Comparison of ENCODE assay signal across 23 cellular contexts in the genomic region with DNA sequence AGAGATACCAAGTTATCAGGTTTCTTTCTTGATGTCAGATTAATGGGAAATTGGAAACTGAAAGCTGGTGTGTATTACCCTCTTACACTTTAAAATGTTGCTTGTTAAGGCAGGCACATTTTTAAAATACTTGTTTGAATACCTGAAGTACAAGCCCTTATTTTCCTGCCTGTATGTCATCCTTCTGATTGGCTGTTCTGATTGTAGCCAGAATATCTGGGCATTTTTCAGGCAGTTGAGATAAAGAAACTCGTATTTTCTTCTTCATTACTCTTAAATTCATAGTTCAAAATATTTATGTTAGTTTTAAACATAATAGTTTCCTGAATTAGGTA.
"Had no signal": no experiment of that assay in that cellular context is flagged by ENCODE, and none has a peak within 500 bp of the region (broad histone marks: within the 10 kb centered on the region; RNA-seq: fewer than 3 reads in every experiment).

No MANE protein-coding gene starts in this region.

- H3K27me3 ChIP-seq: body of pancreas, cardiac muscle cell, foreskin keratinocyte, right lobe of liver, vagina had no signal

- H3K4me3 Mint-ChIP-seq: activated T-cell treated with anti-CD3 and anti-CD28 coated beads, Interleukin-2, amount 50 U/mL, for 4 hours; dendritic cell treated with granulocyte-macrophage colony-stimulating factor and Interleukin-4, amounts not matched to agents 40 ng/mL and 50 ng/mL, for 4 days; naive B cell; stimulated activated naive B cell treated with anti-CD40 and anti-IgM and Interleukin-4, amounts not matched to agents 10 μg/mL and 1 μg/mL and 100 μg/mL, for 72 hours; T-helper 1 cell treated with Interleukin-12 subunit alpha and Interleukin-12 subunit beta and Interleukin-4 antibody, amounts not matched to agents 30 μg/mL and 1 μg/mL, for 36 hours; WTC11 had no signal

- H3K9me3 Mint-ChIP-seq: activated T-cell treated with anti-CD3 and anti-CD28 coated beads, Interleukin-2, amount 50 U/mL, for 4 hours; activated T-helper 2 cell treated with anti-CD3 and anti-CD28 coated beads, Interferon-gamma antibody, Interleukin-2, Interleukin-4, amounts not matched to agents 10 μg/mL and 5 μg/mL and 100 μg/mL, durations not matched to agents 14 hours and 24 hours and 36 hours; dendritic cell treated with granulocyte-macrophage colony-stimulating factor and Interleukin-4, amounts not matched to agents 40 ng/mL and 50 ng/mL, for 4 days; naive B cell; stimulated activated naive B cell treated with anti-CD40 and anti-IgM and Interleukin-4, amounts not matched to agents 10 μg/mL and 1 μg/mL and 100 μg/mL, for 72 hours; T-helper 1 cell treated with Interleukin-12 subunit alpha and Interleukin-12 subunit beta and Interleukin-4 antibody, amounts not matched to agents 30 μg/mL and 1 μg/mL, for 36 hours; WTC11 had no signal

- H3K4me1 ChIP-seq: body of pancreas, right lobe of liver had no signal

- H3K36me3 Mint-ChIP-seq: WTC11 had no signal

- DNase-seq: activated CD8-positive, alpha-beta memory T cell treated with anti-CD3 and anti-CD28 coated beads, Interleukin-2, amount 50 U/mL, for 48 hours; activated naive CD4-positive, alpha-beta T cell; activated T-cell treated with anti-CD3 and anti-CD28 coated beads, Interleukin-2, amount 50 U/mL, for 4 hours; anterior cingulate cortex; body of pancreas; effector CD4-positive, alpha-beta T cell; foreskin keratinocyte; left cardiac atrium; mesenchymal stem cell; naive B cell; occipital lobe; posterior cingulate gyrus; right lobe of liver; small intestine; stimulated activated naive B cell treated with anti-CD40 and anti-IgM and Interleukin-4, amounts not matched to agents 10 μg/mL and 1 μg/mL and 100 μg/mL, for 72 hours; T1000 had no signal

- H3K27ac ChIP-seq: body of pancreas, cardiac muscle cell, foreskin keratinocyte, right lobe of liver, vagina had no signal

- FAIRE-seq: endometrium, small intestine had no signal

- H3K36me3 ChIP-seq: cardiac muscle cell, right lobe of liver, vagina had no signal

- H3K4me3 ChIP-seq: body of pancreas, cardiac muscle cell, right lobe of liver, vagina had no signal

- H3K27me3 Mint-ChIP-seq: dendritic cell treated with granulocyte-macrophage colony-stimulating factor and Interleukin-4, amounts not matched to agents 40 ng/mL and 50 ng/mL, for 4 days; naive B cell; stimulated activated naive B cell treated with anti-CD40 and anti-IgM and Interleukin-4, amounts not matched to agents 10 μg/mL and 1 μg/mL and 100 μg/mL, for 72 hours had no signal

- H3K9me3 ChIP-seq: body of pancreas, right lobe of liver, vagina had no signal

- H3K27ac Mint-ChIP-seq: activated T-helper 2 cell treated with anti-CD3 and anti-CD28 coated beads, Interferon-gamma antibody, Interleukin-2, Interleukin-4, amounts not matched to agents 10 μg/mL and 5 μg/mL and 100 μg/mL, durations not matched to agents 14 hours and 24 hours and 36 hours; dendritic cell treated with granulocyte-macrophage colony-stimulating factor and Interleukin-4, amounts not matched to agents 40 ng/mL and 50 ng/mL, for 4 days; stimulated activated naive B cell treated with anti-CD40 and anti-IgM and Interleukin-4, amounts not matched to agents 10 μg/mL and 1 μg/mL and 100 μg/mL, for 72 hours; T-helper 1 cell treated with Interleukin-12 subunit alpha and Interleukin-12 subunit beta and Interleukin-4 antibody, amounts not matched to agents 30 μg/mL and 1 μg/mL, for 36 hours; WTC11 had no signal

- ATAC-seq: activated T-cell treated with anti-CD3 and anti-CD28 coated beads, Interleukin-2, amount 50 U/mL, for 4 hours; body of pancreas; foreskin keratinocyte; left cardiac atrium; right lobe of liver; stimulated activated naive B cell treated with anti-CD40 and anti-IgM and Interleukin-4, amounts not matched to agents 10 μg/mL and 1 μg/mL and 100 μg/mL, for 72 hours; WTC11 had no signal
